In genomic region chr17:67602974-67603373, GRCh38 we compare ENCODE assay signal across 1 cellular context.
TF ChIP-seq lines count a peak whose summit lies in the region.

No MANE protein-coding gene starts in this region.

TF ChIP-seq in WTC11, 78 proteins besides CTCF, POLR2A, EP300 and RAD21 (continued from another document):
- TF ChIP-seq FOXP4 (CRISPR knock-in tag; IDR thresholded peaks at IDR 0.05) (no peak), NR3C1 (CRISPR knock-in tag; conservative IDR thresholded peaks at IDR 0.05; ENCODE audit: low read depth) (no peak), FOXJ3 (CRISPR knock-in tag; IDR thresholded peaks at IDR 0.05; ENCODE audit: borderline replicate concordance) (no peak), GRHL2 (CRISPR knock-in tag; IDR thresholded peaks at IDR 0.05; ENCODE audit: insufficient replicate concordance, severe bottlenecking) (no peak), MXD4 (CRISPR knock-in tag; IDR thresholded peaks at IDR 0.05; ENCODE audit: borderline replicate concordance) (no peak), EMX1 (CRISPR knock-in tag; IDR thresholded peaks at IDR 0.05) (no peak), PRDM15 (CRISPR knock-in tag; IDR thresholded peaks at IDR 0.05) (no peak), RORB (CRISPR knock-in tag; IDR thresholded peaks at IDR 0.05) (no peak), USF1 (CRISPR knock-in tag; IDR thresholded peaks at IDR 0.05) (no peak), IRF2 (CRISPR knock-in tag; IDR thresholded peaks at IDR 0.05; ENCODE audit: borderline replicate concordance, low read depth) (no peak), ZNF416 (CRISPR knock-in tag; IDR thresholded peaks at IDR 0.05) (no peak), FOXP1 (CRISPR knock-in tag; IDR thresholded peaks at IDR 0.05; ENCODE audit: borderline replicate concordance) (no peak), TEAD1 (CRISPR knock-in tag; IDR thresholded peaks at IDR 0.05) (no peak)
TF ChIP-seq in WTC11: peak in this region for 0.
